ENCODE assay signal across 19 cellular contexts in genomic region chr6:108364470-108364869, GRCh38.
DNase-seq lines count a peak whose midpoint lies in the region; ATAC-seq, FAIRE-seq and TF ChIP-seq lines count a peak whose summit lies in the region.
"Had no signal": no experiment of that assay in that cellular context is flagged by ENCODE, and none has a peak within 500 bp of the region (broad histone marks: within the 10 kb centered on the region; RNA-seq: fewer than 3 reads in every experiment).

No MANE protein-coding gene starts in this region.

- no peaks in the 10 kb centered on the region for H3K9me3 ChIP-seq in liver (ENCODE audit: control insufficient read depth in 4 of 4, low read length in 3 of 4)
- H3K9me3 ChIP-seq in HepG2 (ENCODE audit: low read length): no peaks in the 10 kb centered on the region
- H3K9me3 ChIP-seq in neuron (ENCODE audit: low read length): no peaks in the 10 kb centered on the region
- H3K9me3 ChIP-seq: MG63 had no signal

- TF ChIP-seq RAD21 in liver (IDR thresholded peaks at IDR 0.05): peak in 1 of 2 donors; percentile 9
- TF ChIP-seq RAD21 in HepG2 (CRISPR knock-in tag; IDR thresholded peaks at IDR 0.05): no peak

- H3K27ac Mint-ChIP-seq in brain: peak overlapping the region in 1 of 5 experiments; percentile 86
- H3K27ac Mint-ChIP-seq: CD4-positive, alpha-beta T cell had no signal

- H3K4me3 Mint-ChIP-seq in brain: peak overlapping the region in 4 of 5 experiments; percentile 50 to 79 (median 70)
- H3K4me3 Mint-ChIP-seq: CD4-positive, alpha-beta T cell had no signal

- in situ Hi-C loops in HepG2 (cut with HindIII; ENCODE audit: extremely low pct_ligation_motif_present, low pct_unique_long_range_greater_than_20kb): no loop called here

- no peaks in the 10 kb centered on the region for H3K27me3 ChIP-seq in liver (ENCODE audit: control insufficient read depth in 4 of 4, insufficient read depth in 4 of 4, low read length in 3 of 4)
- H3K27me3 ChIP-seq in HepG2 (ENCODE audit: control insufficient read depth in 1 of 2, insufficient read depth in 2 of 2, low read length in 2 of 2): no peaks in the 10 kb centered on the region
- no peaks in the 10 kb centered on the region for H3K27me3 ChIP-seq in neuron (ENCODE audit: insufficient read depth, low read length)
- H3K27me3 ChIP-seq: MG63 had no signal

- no peaks in the 10 kb centered on the region for H3K9me3 Mint-ChIP-seq in brain
- H3K9me3 Mint-ChIP-seq: CD4-positive, alpha-beta T cell had no signal

- TF ChIP-seq POLR2A in HepG2 (IDR thresholded peaks at IDR 0.05; ENCODE audit: insufficient read depth in 1 of 2, low read depth in 2 of 2, low read length in 2 of 2): no peak

- H3K36me3 ChIP-seq in liver (ENCODE audit: control insufficient read depth in 4 of 4, insufficient read depth in 3 of 4, low read depth in 1 of 4, low read length in 3 of 4) (peaks cover 0 to 2% (median 0%) of the 10 kb centered on the region in 4 donors), HepG2 (replicated peaks in 1 of 2; ENCODE audit: control insufficient read depth in 1 of 2, insufficient read depth in 2 of 2, low read length in 2 of 2) (peaks cover 2 to 7% of the 10 kb centered on the region in 2 experiments; a peak in 2 of 5 replicates), neuron (ENCODE audit: insufficient read depth, low read length) (no peaks in the 10 kb centered on the region)
- H3K36me3 ChIP-seq: MG63 had no signal

- ATAC-seq in HepG2: no peak
- no peak for ATAC-seq in GM19397 (IDR thresholded peaks at IDR 0.05; ENCODE audit: unreplicated experiment)
- ATAC-seq: Right ventricle myocardium inferior, SK-N-SH treated with all-trans-retinoic acid at 6 μM for 48 hours had no signal

- no peaks in the 10 kb centered on the region for H4K20me1 ChIP-seq in HepG2 (ENCODE audit: insufficient read depth, low read length)

- peak overlapping the region; percentile 17 to 74 for H3K27ac ChIP-seq in liver (ENCODE audit: low read depth in 1 of 2, low read length in 2 of 2)
- H3K27ac ChIP-seq in HepG2 (ENCODE audit: extremely low read length, insufficient read depth, low read length): no peak overlapping the region
- no peak overlapping the region for H3K27ac ChIP-seq in RWPE1
- H3K27ac ChIP-seq: HL-60 had no signal

- H3K4me2 ChIP-seq in HepG2 (ENCODE audit: low read depth, low read length): no peak overlapping the region

- H3K36me3 Mint-ChIP-seq in brain: no peaks in the 10 kb centered on the region

- H3K4me1 Mint-ChIP-seq in brain: peaks cover 32% of the 10 kb centered on the region

- H3K27me3 Mint-ChIP-seq in brain: peaks cover 3% of the 10 kb centered on the region
- H3K27me3 Mint-ChIP-seq: CD4-positive, alpha-beta T cell had no signal

- intact Hi-C loops in HepG2 (cut with micrococcal nuclease; ENCODE audit: unreplicated experiment): no loop called here

- H2AFZ ChIP-seq in HepG2 (ENCODE audit: low read length): no peak overlapping the region
- H2AFZ ChIP-seq in neuron (ENCODE audit: low read depth, low read length): peak overlapping the region; percentile 8

- TF ChIP-seq EP300 in HepG2 (IDR thresholded peaks at IDR 0.05; ENCODE audit: low read depth in 2 of 2, low read length in 2 of 2) (no peak), HepG2 (CRISPR knock-in tag; IDR thresholded peaks at IDR 0.05; ENCODE audit: borderline replicate concordance) (no peak)

- no peaks in the 10 kb centered on the region for H3K79me2 ChIP-seq in HepG2 (ENCODE audit: insufficient read depth, low read length)

- DNase-seq in HepG2 (ENCODE audit: low spot score): no peak
- DNase-seq in SW 1271 (lab: John Stamatoyannopoulos, UW): no peak
- DNase-seq in RWPE1 (ENCODE audit: low spot score): no peak
- DNase-seq: CD4-positive, alpha-beta T cell; DND-41; KBM-7; MG63; NCI-H1417; NCI-H2029; NCI-H226; NCI-H526; NK-92 treated with Interleukin-12 subunit alpha and Interleukin-12 subunit beta, amount 100 ng/mL, for 24 hours had no signal

- no peak for FAIRE-seq in HepG2 (lab: Jason Lieb, UNC)

- TF ChIP-seq CTCF in liver (IDR thresholded peaks at IDR 0.05; ENCODE audit: low read depth, low read length, missing input control): no peak
- no peak for TF ChIP-seq CTCF in HepG2 (CRISPR knock-in tag; IDR thresholded peaks at IDR 0.05)
- no peak for TF ChIP-seq CTCF in brain (conservative IDR thresholded peaks at IDR 0.05)
- TF ChIP-seq CTCF in RWPE1 (conservative IDR thresholded peaks at IDR 0.05; ENCODE audit: low read depth): no peak

- 32% methylated on average over 3 of the region's 3 CpGs for WGBS in liver
- WGBS in HepG2 (ENCODE audit: low lambda C conversion rate): 83% methylated on average over 3 of the region's 3 CpGs

- CTCF ChIA-PET in HepG2 (lab: Yijun Ruan, JAX; ENCODE audit: low intra/inter-chr PET ratio, low total read pairs): no interaction called here
- CTCF ChIA-PET in RWPE1 (lab: Yijun Ruan, JAX): interaction anchor here (0.7 kb wide), 1 partner anchor 1474 kb away, joined by 4 read pairs; no protein-coding TSS in a partner anchor

- POLR2A ChIA-PET in HepG2 (lab: Yijun Ruan, JAX): interaction anchor here (0.6 kb wide), 1 partner anchor 11 kb away, joined by 3 read pairs; no protein-coding TSS in a partner anchor
- POLR2A ChIA-PET in RWPE1 (lab: Yijun Ruan, JAX; ENCODE audit: low non-redundant PET): no interaction called here

- H3K4me3 ChIP-seq in liver (ENCODE audit: low read depth in 1 of 3, low read length in 3 of 3): peak overlapping the region in 2 of 3 donors; percentile 41 to 54
- H3K4me3 ChIP-seq in HepG2 (replicated peaks in 1 of 3; ENCODE audit: insufficient read depth in 1 of 3, low read depth in 2 of 3, low read length in 3 of 3): no peak overlapping the region
- H3K4me3 ChIP-seq in neuron (ENCODE audit: low read length): peak overlapping the region; percentile 12
- H3K4me3 ChIP-seq: MG63 had no signal

- H3K4me1 ChIP-seq in liver (ENCODE audit: control insufficient read depth in 4 of 4, insufficient read depth in 4 of 4, low read length in 3 of 4): peaks cover 0 to 32% (median 13%) of the 10 kb centered on the region in 4 donors
- H3K4me1 ChIP-seq in HepG2 (ENCODE audit: insufficient read depth, low read length): peaks cover 16% of the 10 kb centered on the region
- H3K4me1 ChIP-seq in neuron (ENCODE audit: insufficient read depth, low read length): peaks cover 40% of the 10 kb centered on the region

- H3K9ac ChIP-seq in liver (ENCODE audit: low read depth in 1 of 2, low read length in 2 of 2) (peak overlapping the region; percentile 59 to 88), HepG2 (ENCODE audit: insufficient read depth, low read depth, low read length) (no peak overlapping the region)

- BruUV-seq in HepG2 (replicated peaks; lab: Mats Ljungman, UMichigan): no TSS peak

TF ChIP-seq in liver, 16 proteins besides CTCF, POLR2A, EP300 and RAD21:
- no peak for TF ChIP-seq HNF4G (IDR thresholded peaks at IDR 0.05)
- no peak for TF ChIP-seq EGR1 (IDR thresholded peaks at IDR 0.05; ENCODE audit: low read depth in 2 of 2)
- TF ChIP-seq REST (IDR thresholded peaks at IDR 0.05): no peak

TF ChIP-seq in HepG2, 621 proteins besides CTCF, POLR2A, EP300 and RAD21 (continues in another document):
- TF ChIP-seq PHF8 (CRISPR knock-in tag; IDR thresholded peaks at IDR 0.05) (no peak), ZNF570 (CRISPR knock-in tag; IDR thresholded peaks at IDR 0.05; ENCODE audit: borderline replicate concordance) (no peak), ZNF142 (CRISPR knock-in tag; IDR thresholded peaks at IDR 0.05) (no peak), RFXAP (CRISPR knock-in tag; IDR thresholded peaks at IDR 0.05; ENCODE audit: borderline replicate concordance) (no peak), BRF2 (CRISPR knock-in tag; IDR thresholded peaks at IDR 0.05) (no peak)

Comparison
In these comparisons a context has a peak if more than half of its experiments do, and no peak if none do; other contexts are left out.
1. H3K27ac ChIP-seq: peak in liver (2 of 2); none in HepG2 (single experiment) and RWPE1 (single experiment).
2. H3K4me3 ChIP-seq: peak in liver (2 of 3) and neuron (single experiment); none in HepG2 (0 of 3).